Comparison of ENCODE assay signal across 8 cellular contexts in the genomic region with DNA sequence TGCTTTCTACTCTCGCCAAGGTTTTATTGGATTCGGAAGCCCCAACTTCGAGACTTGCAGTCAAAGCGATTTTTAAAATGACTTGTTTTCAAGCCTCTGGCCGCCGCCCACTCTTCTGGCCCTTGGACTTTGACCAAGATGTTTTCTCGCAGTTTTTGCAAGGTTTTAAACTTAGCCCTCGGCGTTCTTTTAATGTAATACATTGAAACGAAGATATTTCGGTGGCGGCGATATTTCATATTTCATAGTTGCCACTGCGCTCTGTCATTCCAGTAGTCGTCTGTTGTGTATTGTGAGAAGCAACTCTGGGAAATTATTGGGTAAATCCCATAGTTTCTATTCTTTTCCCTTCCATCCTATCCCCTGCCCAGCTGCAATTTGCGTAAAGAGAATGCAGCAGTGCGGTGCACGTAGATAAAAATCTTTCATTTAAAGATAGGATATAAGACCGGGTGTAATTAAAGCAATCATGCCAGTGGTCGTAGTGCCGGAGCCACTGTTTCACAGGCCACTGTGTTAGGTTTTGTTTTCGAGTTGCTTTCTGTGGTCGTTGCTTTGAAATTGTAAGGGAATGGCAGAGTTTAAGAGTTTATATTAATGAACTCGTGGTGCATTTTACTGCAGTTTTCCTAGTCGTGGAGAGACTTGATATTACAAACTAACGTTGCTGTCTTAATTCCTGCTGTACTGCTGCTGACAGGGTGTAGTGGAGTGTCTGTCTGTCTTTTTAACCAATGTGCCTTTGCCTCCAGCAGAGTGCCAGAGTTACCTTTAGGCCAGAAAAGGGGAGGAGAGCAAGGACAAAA. TPM values are rescaled to one million over a fixed set of nuclear protein-coding genes. Genes with fewer than 3 reads are reported as not detected.
DNase-seq lines count a peak whose midpoint lies in the region; ATAC-seq and TF ChIP-seq lines count a peak whose summit lies in the region.

No MANE protein-coding gene starts in this region.

- no peaks in the 10 kb centered on the region for H3K9me3 Mint-ChIP-seq in CD4-positive, CD25-positive, alpha-beta regulatory T cell
- no peaks in the 10 kb centered on the region for H3K9me3 Mint-ChIP-seq in memory B cell

- H3K4me3 Mint-ChIP-seq in CD4-positive, CD25-positive, alpha-beta regulatory T cell: peak overlapping the region; percentile 98 to 99 (median 98)
- H3K4me3 Mint-ChIP-seq in memory B cell: peak overlapping the region; percentile 95

- H3K9ac ChIP-seq in duodenal mucosa (ENCODE audit: low read depth in 1 of 2, low read length in 2 of 2): peak overlapping the region; percentile 83 to 95

- TF ChIP-seq POLR2A in upper lobe of left lung (IDR thresholded peaks at IDR 0.05): peak in 1 of 4 donors; percentile 37

- peaks cover 28% of the 10 kb centered on the region for H3K4me1 ChIP-seq in CD4-positive, CD25-positive, alpha-beta regulatory T cell (ENCODE audit: control insufficient read depth, insufficient read depth, low read length, poor library complexity, severe bottlenecking)
- H3K4me1 ChIP-seq in duodenal mucosa (ENCODE audit: control insufficient read depth in 1 of 2, insufficient read depth in 2 of 2, low read length in 2 of 2) (peaks cover 0 to 16% of the 10 kb centered on the region in 2 donors), upper lobe of left lung (peaks cover 12 to 26% (median 16%) of the 10 kb centered on the region in 4 donors)

- H3K4me1 Mint-ChIP-seq in CD4-positive, CD25-positive, alpha-beta regulatory T cell: peaks cover 20 to 47% (median 36%) of the 10 kb centered on the region in 4 donors
- H3K4me1 Mint-ChIP-seq in memory B cell: peaks cover 22% of the 10 kb centered on the region

- 1% methylated on average over 25 to 26 of the region's 26 CpGs for WGBS in upper lobe of left lung, 2 donors

- H3K36me3 Mint-ChIP-seq in CD4-positive, CD25-positive, alpha-beta regulatory T cell: peaks cover 14% of the 10 kb centered on the region
- H3K36me3 Mint-ChIP-seq in memory B cell: peaks cover 14% of the 10 kb centered on the region

- peak overlapping the region; percentile 99 for H3K4me3 ChIP-seq in CD4-positive, CD25-positive, alpha-beta regulatory T cell (ENCODE audit: low read depth, low read length)
- H3K4me3 ChIP-seq in duodenal mucosa (ENCODE audit: low read depth in 1 of 2, low read length in 2 of 2) (peak overlapping the region; percentile 92 to 95), upper lobe of left lung (peak overlapping the region; percentile 37 to 82 (median 68))

- no peak for TF ChIP-seq EP300 in upper lobe of left lung (IDR thresholded peaks at IDR 0.05)

- peak overlapping the region; percentile 98 for H3K27ac ChIP-seq in CD4-positive, CD25-positive, alpha-beta regulatory T cell (ENCODE audit: insufficient read depth, low read length, poor library complexity, severe bottlenecking)
- peak overlapping the region; percentile 95 for H3K27ac ChIP-seq in duodenal mucosa (ENCODE audit: low read depth, low read length)
- peak overlapping the region; percentile 98 to 99 (median 98) for H3K27ac ChIP-seq in upper lobe of left lung

- DNase-seq in CD4-positive, CD25-positive, alpha-beta regulatory T cell: peak; percentile 7 to 44 (median 28)
- DNase-seq in SHP77 (lab: John Stamatoyannopoulos, UW): peak; percentile 7 to 14
- no peak for DNase-seq in memory B cell (ENCODE audit: low spot score in 2 of 2)
- DNase-seq in upper lobe of left lung: peak in 1 of 2 donors; percentile 28
- DNase-seq in HPDE6-E6E7 (ENCODE audit: extremely low spot score): no peak

- no peak for ATAC-seq in CD4-positive, CD25-positive, alpha-beta regulatory T cell (ENCODE audit: low read depth in 2 of 2)
- ATAC-seq in GM18909 (IDR thresholded peaks at IDR 0.05; ENCODE audit: poor library complexity, unreplicated experiment): peak; percentile 18
- peak; percentile 28 for ATAC-seq in HG03175 (IDR thresholded peaks at IDR 0.05; ENCODE audit: unreplicated experiment)
- ATAC-seq in memory B cell (ENCODE audit: low read depth): peak; percentile 0
- ATAC-seq in upper lobe of left lung (ENCODE audit: low FRiP score in 2 of 2): peak in 1 of 2 donors; percentile 39

- H3K27me3 ChIP-seq in CD4-positive, CD25-positive, alpha-beta regulatory T cell (ENCODE audit: control insufficient read depth, insufficient read depth, low read length): no peaks in the 10 kb centered on the region
- H3K27me3 ChIP-seq in duodenal mucosa (ENCODE audit: control insufficient read depth in 1 of 2, insufficient read depth in 2 of 2, low read length in 2 of 2): no peaks in the 10 kb centered on the region
- H3K27me3 ChIP-seq in upper lobe of left lung: no peaks in the 10 kb centered on the region

- no peaks in the 10 kb centered on the region for H3K27me3 Mint-ChIP-seq in CD4-positive, CD25-positive, alpha-beta regulatory T cell
- H3K27me3 Mint-ChIP-seq in memory B cell: no peaks in the 10 kb centered on the region

- H3K36me3 ChIP-seq in CD4-positive, CD25-positive, alpha-beta regulatory T cell (ENCODE audit: control insufficient read depth, insufficient read depth, low read length): peaks cover 17% of the 10 kb centered on the region
- H3K36me3 ChIP-seq in duodenal mucosa (ENCODE audit: control insufficient read depth in 1 of 2, insufficient read depth in 2 of 2, low read length in 2 of 2) (peaks cover 5 to 6% of the 10 kb centered on the region in 2 donors), upper lobe of left lung (peaks cover 0 to 25% (median 1%) of the 10 kb centered on the region in 4 donors)

- TF ChIP-seq CTCF in upper lobe of left lung (IDR thresholded peaks at IDR 0.05): no peak

- H3K27ac Mint-ChIP-seq in CD4-positive, CD25-positive, alpha-beta regulatory T cell: peak overlapping the region; percentile 97 to 100 (median 98)
- H3K27ac Mint-ChIP-seq in memory B cell: peak overlapping the region; percentile 98

- no peaks in the 10 kb centered on the region for H3K9me3 ChIP-seq in CD4-positive, CD25-positive, alpha-beta regulatory T cell (ENCODE audit: control insufficient read depth in 2 of 2, low read length in 2 of 2)
- no peaks in the 10 kb centered on the region for H3K9me3 ChIP-seq in duodenal mucosa (ENCODE audit: control insufficient read depth in 1 of 2, low read length in 2 of 2)
- no peaks in the 10 kb centered on the region for H3K9me3 ChIP-seq in upper lobe of left lung

RNA-seq across cellular contexts. Expression of gene BIRC2, which starts 0.7 kb away (rescaled TPM):
- 105 TPM for total RNA-seq in CD4-positive, CD25-positive, alpha-beta regulatory T cell
- polyA plus RNA-seq in CD4-positive, CD25-positive, alpha-beta regulatory T cell: 10 to 100 TPM; 33.0 to 48.3 (median 44.9) TPM
- 10 to 100 TPM; 23.1 to 56.7 (median 37.8) TPM for total RNA-seq in upper lobe of left lung

RNA-seq across cellular contexts. Expression of gene BIRC3, which starts 30.4 kb away (rescaled TPM):
- total RNA-seq in CD4-positive, CD25-positive, alpha-beta regulatory T cell: 239 TPM
- polyA plus RNA-seq in CD4-positive, CD25-positive, alpha-beta regulatory T cell: 100 to 1,000 TPM; 107 to 151 (median 118) TPM
- 10 to 100 TPM in 5 of 6 donors, 1 to 10 TPM in 1; 8.8 to 39.5 (median 19.1) TPM for total RNA-seq in upper lobe of left lung

Comparison
In these comparisons a context has a peak if more than half of its experiments do, and no peak if none do; other contexts are left out.
1. ATAC-seq: peak in GM18909 (single experiment), HG03175 (single experiment) and memory B cell (single experiment); none in CD4-positive, CD25-positive, alpha-beta regulatory T cell (0 of 2).
2. DNase-seq: peak in CD4-positive, CD25-positive, alpha-beta regulatory T cell (3 of 3) and SHP77 (2 of 2); none in memory B cell (0 of 2) and HPDE6-E6E7 (single experiment).
3. Peak in every context shown above with its lines, with median percentiles within 50 percentile points of each other: H3K27ac ChIP-seq and H3K4me3 ChIP-seq.